26 cellular contexts compared by ENCODE assay signal in the genomic region with DNA sequence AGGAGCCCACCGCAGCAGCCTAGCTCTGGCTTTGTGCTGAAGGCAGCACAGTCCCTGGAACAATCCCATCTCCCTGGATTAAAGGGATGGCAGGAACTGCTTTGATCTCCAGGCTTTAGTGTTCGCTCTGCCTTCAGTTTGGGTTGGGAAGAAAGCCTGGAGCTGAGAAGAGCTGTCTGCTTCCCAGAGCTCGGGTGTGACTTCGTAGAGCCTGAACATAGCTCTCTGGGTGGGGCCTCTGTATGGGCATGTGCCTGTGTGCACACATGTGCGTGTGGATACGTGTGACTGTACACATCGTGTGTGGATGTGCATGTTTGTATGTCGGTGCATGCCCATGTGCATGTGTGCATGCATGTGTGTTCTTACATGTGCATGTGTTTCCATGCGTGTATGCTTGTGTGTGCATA. TPM values are rescaled to one million over a fixed set of nuclear protein-coding genes. Genes with fewer than 3 reads are reported as not detected.
DNase-seq lines count a peak whose midpoint lies in the region; FAIRE-seq and TF ChIP-seq lines count a peak whose summit lies in the region.
"Had no signal": no experiment of that assay in that cellular context is flagged by ENCODE, and none has a peak within 500 bp of the region (broad histone marks: within the 10 kb centered on the region; RNA-seq: fewer than 3 reads in every experiment).

No MANE protein-coding gene starts in this region.

- H3K36me3 ChIP-seq in H7 (replicated peaks; ENCODE audit: control insufficient read depth, insufficient read depth, low read length) (no peaks in the 10 kb centered on the region), H1 (ENCODE audit: control insufficient read depth in 2 of 4, insufficient read depth in 4 of 4, low read length in 3 of 4) (no peaks in the 10 kb centered on the region), neural progenitor cell (no peaks in the 10 kb centered on the region), Karpas-422 (ENCODE audit: insufficient read depth, low read length) (no peaks in the 10 kb centered on the region), mammary epithelial cell (ENCODE audit: insufficient read depth, low read length) (no peaks in the 10 kb centered on the region)
- H3K36me3 ChIP-seq: ascending aorta, gastrocnemius medialis, pancreas, SJCRH30 had no signal

- H3K4me2 ChIP-seq in H1 (ENCODE audit: insufficient read depth in 1 of 2, low read depth in 2 of 2, low read length in 2 of 2) (peak overlapping the region; percentile 46 to 56), neural progenitor cell (peak overlapping the region; percentile 83), Karpas-422 (ENCODE audit: low read depth, low read length, poor library complexity, severe bottlenecking) (no peak overlapping the region), mammary epithelial cell (ENCODE audit: insufficient read depth, low read depth, low read length) (no peak overlapping the region)
- H3K4me2 ChIP-seq: hepatocyte had no signal

- H3K9me3 ChIP-seq in H1 (ENCODE audit: insufficient read depth in 2 of 2, low read depth in 1 of 2, low read length in 1 of 2) (no peaks in the 10 kb centered on the region), neural progenitor cell (ENCODE audit: low read depth) (no peaks in the 10 kb centered on the region), Karpas-422 (ENCODE audit: low read length) (no peaks in the 10 kb centered on the region), mammary epithelial cell (replicated peaks; ENCODE audit: insufficient read depth, low read length) (no peaks in the 10 kb centered on the region)
- H3K9me3 ChIP-seq: ascending aorta, gastrocnemius medialis, pancreas, SJCRH30 had no signal

- no peaks in the 10 kb centered on the region for H3K9me3 Mint-ChIP-seq in neural progenitor cell
- H3K9me3 Mint-ChIP-seq: activated CD8-positive, alpha-beta T cell treated with anti-CD3 and anti-CD28 coated beads for 36 hours; activated naive CD8-positive, alpha-beta T cell treated with anti-CD3 and anti-CD28 coated beads, Interleukin-2, amount 10 ng/mL, durations not matched to agents 7 days and 5 days; central memory CD8-positive, alpha-beta T cell; dendritic cell treated with granulocyte-macrophage colony-stimulating factor and Interleukin-4, amounts not matched to agents 40 ng/mL and 50 ng/mL, for 4 days; nephron; T-cell had no signal

- peaks cover 38% of the 10 kb centered on the region for H3K4me1 Mint-ChIP-seq in neural progenitor cell
- H3K4me1 Mint-ChIP-seq: activated naive CD8-positive, alpha-beta T cell treated with anti-CD3 and anti-CD28 coated beads, Interleukin-2, amount 10 ng/mL, durations not matched to agents 7 days and 5 days; central memory CD8-positive, alpha-beta T cell; nephron; T-cell had no signal

- no peak overlapping the region for H3K14ac ChIP-seq in H1 (ENCODE audit: insufficient read length)

- no peak overlapping the region for H3K56ac ChIP-seq in H1 (replicated peaks; ENCODE audit: insufficient read length, low read depth, low read length)

- peak overlapping the region; percentile 61 for H3K4me3 Mint-ChIP-seq in neural progenitor cell
- H3K4me3 Mint-ChIP-seq: activated CD8-positive, alpha-beta T cell treated with anti-CD3 and anti-CD28 coated beads for 36 hours; activated naive CD8-positive, alpha-beta T cell treated with anti-CD3 and anti-CD28 coated beads, Interleukin-2, amount 10 ng/mL, durations not matched to agents 7 days and 5 days; central memory CD8-positive, alpha-beta T cell; dendritic cell treated with granulocyte-macrophage colony-stimulating factor and Interleukin-4, amounts not matched to agents 40 ng/mL and 50 ng/mL, for 4 days; nephron; T-cell had no signal

- DNase-seq in COLO829 (ENCODE audit: low spot score) (peak; percentile 48), H7 (peak; percentile 78), H1 (ENCODE audit: low read depth in 1 of 2, low spot score in 2 of 2) (no peak), neural progenitor cell (ENCODE audit: low spot score) (peak; percentile 82), Karpas-422 (no peak), mammary epithelial cell (no peak), NCI-H345 (lab: John Stamatoyannopoulos, UW) (no peak)
- DNase-seq: activated CD8-positive, alpha-beta T cell treated with anti-CD3 and anti-CD28 coated beads for 36 hours; activated naive CD8-positive, alpha-beta T cell treated with anti-CD3 and anti-CD28 coated beads, Interleukin-2, amount 10 ng/mL, durations not matched to agents 7 days and 5 days; DND-41; gastrocnemius medialis; NCI-H1105; NCI-H1930; NCI-H2227 treated with DMSO at 0.1 percent for 48 hours; NCI-H69; SJCRH30; stimulated activated CD4-positive, alpha-beta T cell treated with anti-CD3 and anti-CD28 coated beads, Interleukin-4, amount 100 ng/mL, for 1 hour; T-cell had no signal

- no peak for TF ChIP-seq CTCF in H1 (IDR thresholded peaks at IDR 0.05; ENCODE audit: control extremely low read depth in 1 of 3, insufficient read depth in 1 of 3, low read depth in 1 of 3, low read length in 3 of 3)
- TF ChIP-seq CTCF in neural progenitor cell (IDR thresholded peaks at IDR 0.05) = no peak
- no peak for TF ChIP-seq CTCF in mammary epithelial cell (conservative IDR thresholded peaks at IDR 0.05 in 1 of 2, IDR thresholded peaks at IDR 0.05 in 1 of 2; ENCODE audit: extremely low read depth in 1 of 2, insufficient read depth in 1 of 2, low read depth in 1 of 2, low read length in 2 of 2)

- peaks cover 13 to 42% (median 29%) of the 10 kb centered on the region in 4 experiments for H3K4me1 ChIP-seq in H1 (replicated peaks in 1 of 4; ENCODE audit: control insufficient read depth in 3 of 4, insufficient read depth in 4 of 4, low read length in 3 of 4)
- peaks cover 20% of the 10 kb centered on the region for H3K4me1 ChIP-seq in neural progenitor cell
- H3K4me1 ChIP-seq in Karpas-422 (ENCODE audit: low read length) = no peaks in the 10 kb centered on the region
- H3K4me1 ChIP-seq in mammary epithelial cell (ENCODE audit: insufficient read depth, low read length) = no peaks in the 10 kb centered on the region
- H3K4me1 ChIP-seq: ascending aorta, gastrocnemius medialis, pancreas, SJCRH30 had no signal

- no peak overlapping the region for H4K5ac ChIP-seq in H1 (ENCODE audit: insufficient read length, low read depth, low read length)

- no peak for TF ChIP-seq POLR2A in H1 (IDR thresholded peaks at IDR 0.05; ENCODE audit: control extremely low read depth in 1 of 2, low read depth in 2 of 2, low read length in 2 of 2)

- TF ChIP-seq RAD21 in H1 (IDR thresholded peaks at IDR 0.05 in 1 of 2, conservative IDR thresholded peaks at IDR 0.05 in 1 of 2; ENCODE audit: low read depth in 2 of 2, low read length in 2 of 2) = no peak

- H3K4me3 ChIP-seq in H7 (ENCODE audit: insufficient read depth, low read depth, low read length) (no peak overlapping the region), H1 (ENCODE audit: extremely low read depth in 1 of 4, insufficient read depth in 2 of 4, low read depth in 3 of 4, low read length in 4 of 4) (0 out of 8 replicates have a peak overlapping the region, but pooled peaks of 1 of the 4 experiments have one; percentile 9), neural progenitor cell (peak overlapping the region; percentile 38), Karpas-422 (ENCODE audit: low read length) (no peak overlapping the region), mammary epithelial cell (replicated peaks in 1 of 3; ENCODE audit: insufficient read depth in 1 of 3, low read depth in 2 of 3, low read length in 3 of 3) (no peak overlapping the region)
- H3K4me3 ChIP-seq: ascending aorta, gastrocnemius medialis, hepatocyte, pancreas, SJCRH30 had no signal

- peak overlapping the region; percentile 96 for H3K4ac ChIP-seq in H1 (replicated peaks; ENCODE audit: insufficient read length, low read depth, low read length)

- POLR2A ChIA-PET in H1 (lab: Charles Lee; ENCODE audit: partially characterized antibody) = interaction anchor here (0.7 to 1.3 kb wide), 3 partner anchors 10 to 19 kb away, joined by 3 to 5 read pairs (median 4); no protein-coding TSS in a partner anchor

- no peak overlapping the region for H3K27ac ChIP-seq in H1 (ENCODE audit: low read depth, low read length)
- H3K27ac ChIP-seq in neural progenitor cell = no peak overlapping the region
- no peak overlapping the region for H3K27ac ChIP-seq in Karpas-422 (ENCODE audit: low read length)
- no peak overlapping the region for H3K27ac ChIP-seq in mammary epithelial cell (ENCODE audit: insufficient read depth, low read depth, low read length)
- H3K27ac ChIP-seq: ascending aorta, C4-2B, gastrocnemius medialis, hepatocyte, pancreas, SJCRH30 had no signal

- H3K79me1 ChIP-seq in H1 (ENCODE audit: low read depth, low read length) = peaks cover 11% of the 10 kb centered on the region

- WGBS in H1 (ENCODE audit: extremely low coverage in 1 of 2, insufficient coverage in 1 of 2, insufficient read length in 1 of 2, insufficient replicate concordance in 2 of 2, low coverage in 1 of 2, low lambda C conversion rate in 2 of 2, missing lambda C conversion rate in 1 of 2), 2 experiments = 83% methylated on average over 9 of the region's 9 CpGs; no CpG with 5 or more reads in 1 of the 2 experiments
- 72% methylated on average over 9 of the region's 9 CpGs for WGBS in mammary epithelial cell (ENCODE audit: low coverage, missing lambda C conversion rate)

- H3K9me2 ChIP-seq in Karpas-422 (replicated peaks; ENCODE audit: insufficient read depth, low read length) = no peaks in the 10 kb centered on the region

- H2BK120ac ChIP-seq in H1 (replicated peaks; ENCODE audit: low read depth, low read length) = peak overlapping the region; percentile 81

- H3K18ac ChIP-seq in H1 (ENCODE audit: extremely low read depth, low read length) = peak overlapping the region; percentile 96

- H3K27ac Mint-ChIP-seq in neural progenitor cell = peak overlapping the region; percentile 10
- H3K27ac Mint-ChIP-seq: activated CD8-positive, alpha-beta T cell treated with anti-CD3 and anti-CD28 coated beads for 36 hours; activated naive CD8-positive, alpha-beta T cell treated with anti-CD3 and anti-CD28 coated beads, Interleukin-2, amount 10 ng/mL, durations not matched to agents 7 days and 5 days; dendritic cell treated with granulocyte-macrophage colony-stimulating factor and Interleukin-4, amounts not matched to agents 40 ng/mL and 50 ng/mL, for 4 days; nephron; T-cell had no signal

- H3K36me3 Mint-ChIP-seq in neural progenitor cell = no peaks in the 10 kb centered on the region
- H3K36me3 Mint-ChIP-seq: activated naive CD8-positive, alpha-beta T cell treated with anti-CD3 and anti-CD28 coated beads, Interleukin-2, amount 10 ng/mL, durations not matched to agents 7 days and 5 days; T-cell had no signal

- peaks cover 0 to 38% of the 10 kb centered on the region in 2 experiments; a peak in 2 of 4 replicates for H3K79me2 ChIP-seq in H1 (ENCODE audit: control insufficient read depth in 1 of 2, insufficient read depth in 2 of 2, low read length in 2 of 2)
- no peaks in the 10 kb centered on the region for H3K79me2 ChIP-seq in neural progenitor cell (ENCODE audit: low read depth)
- H3K79me2 ChIP-seq in Karpas-422 (ENCODE audit: low read length) = no peaks in the 10 kb centered on the region
- H3K79me2 ChIP-seq in mammary epithelial cell (ENCODE audit: insufficient read depth, low read length) = no peaks in the 10 kb centered on the region
- H3K79me2 ChIP-seq: hepatocyte had no signal

- CTCF ChIA-PET in H1 (lab: Charles Lee; ENCODE audit: partially characterized antibody) = interaction anchor here (0.6 to 1.7 kb wide), 7 partner anchors 15 to 183 kb away, joined by 3 to 7 read pairs (median 4); no protein-coding TSS in a partner anchor
- CTCF ChIA-PET in mammary epithelial cell (lab: Charles Lee; ENCODE audit: low non-redundant PET) = no interaction called here

- H3F3A ChIP-seq in neural progenitor cell (ENCODE audit: low read depth) = peaks cover 10% of the 10 kb centered on the region

- peak overlapping the region; percentile 95; the same call in 1 of the 2 replicates for H2BK12ac ChIP-seq in H1 (ENCODE audit: low read depth, low read length)

- peaks cover 3% of the 10 kb centered on the region; the same call in 1 of the 2 replicates for H3K23me2 ChIP-seq in H1 (ENCODE audit: low read depth, low read length)

- FAIRE-seq in H1 (lab: Jason Lieb, UNC) = no peak
- FAIRE-seq: H54, pancreas had no signal

- H2BK5ac ChIP-seq in H1 (ENCODE audit: low read depth, low read length) = peak overlapping the region; percentile 74

- H2AFZ ChIP-seq in H1 (ENCODE audit: low read length) (no peak overlapping the region), neural progenitor cell (replicated peaks) (peak overlapping the region; percentile 91), Karpas-422 (ENCODE audit: low read length) (no peak overlapping the region), mammary epithelial cell (ENCODE audit: low read depth, low read length) (no peak overlapping the region)
- H2AFZ ChIP-seq: hepatocyte had no signal

- in situ Hi-C loops in mammary epithelial cell (cut with MboI; ENCODE audit: low sequenced_read_pairs in 2 of 2) = no loop called here

- peak overlapping the region; percentile 78 for H4K91ac ChIP-seq in H1 (replicated peaks; ENCODE audit: insufficient read length, low read length)

- no peaks in the 10 kb centered on the region for H3K27me3 ChIP-seq in H7 (ENCODE audit: control insufficient read depth, insufficient read depth, low read length)
- no peaks in the 10 kb centered on the region for H3K27me3 ChIP-seq in H1 (replicated peaks in 1 of 4; ENCODE audit: control insufficient read depth in 3 of 4, extremely low read depth in 1 of 4, insufficient read depth in 3 of 4, low read length in 3 of 4)
- H3K27me3 ChIP-seq in neural progenitor cell = no peaks in the 10 kb centered on the region
- no peaks in the 10 kb centered on the region for H3K27me3 ChIP-seq in Karpas-422 (ENCODE audit: low read length)
- H3K27me3 ChIP-seq in mammary epithelial cell (ENCODE audit: insufficient read depth, low read length) = no peaks in the 10 kb centered on the region
- H3K27me3 ChIP-seq: ascending aorta, gastrocnemius medialis, pancreas had no signal

- no TSS peak for BruUV-seq in mammary epithelial cell (replicated peaks; lab: Mats Ljungman, UMichigan)

- intact Hi-C loops in mammary epithelial cell (cut with micrococcal nuclease) = no loop called here

- dilution Hi-C loops in mammary epithelial cell (cut with HindIII; ENCODE audit: low sequenced_read_pairs) = no loop called here

- H4K20me1 ChIP-seq in H1 (replicated peaks in 1 of 2; ENCODE audit: control insufficient read depth in 1 of 2, insufficient read depth in 2 of 2, low read length in 2 of 2) = peaks cover 2 to 12% of the 10 kb centered on the region in 2 experiments
- no peaks in the 10 kb centered on the region for H4K20me1 ChIP-seq in neural progenitor cell (ENCODE audit: low read depth)
- no peaks in the 10 kb centered on the region for H4K20me1 ChIP-seq in Karpas-422 (ENCODE audit: insufficient read depth, low read depth, low read length)
- no peaks in the 10 kb centered on the region for H4K20me1 ChIP-seq in mammary epithelial cell (ENCODE audit: insufficient read depth, low read length)

- peak overlapping the region; percentile 63 for H2BK20ac ChIP-seq in H1 (ENCODE audit: low read length)

- H3K9ac ChIP-seq in H1 (replicated peaks in 1 of 4; ENCODE audit: extremely low read depth in 1 of 4, low read depth in 3 of 4, low read length in 3 of 4) = no peak overlapping the region
- no peak overlapping the region for H3K9ac ChIP-seq in neural progenitor cell
- no peak overlapping the region for H3K9ac ChIP-seq in Karpas-422 (ENCODE audit: low read length)
- H3K9ac ChIP-seq in mammary epithelial cell (ENCODE audit: insufficient read depth, low read length) = no peak overlapping the region

- no peak overlapping the region for H3K23ac ChIP-seq in H1 (ENCODE audit: insufficient read length)

- H3K27me3 Mint-ChIP-seq in neural progenitor cell (ENCODE audit: insufficient read depth, low read depth) = peaks cover 9% of the 10 kb centered on the region
- H3K27me3 Mint-ChIP-seq: activated naive CD8-positive, alpha-beta T cell treated with anti-CD3 and anti-CD28 coated beads, Interleukin-2, amount 10 ng/mL, durations not matched to agents 7 days and 5 days; central memory CD8-positive, alpha-beta T cell; dendritic cell treated with granulocyte-macrophage colony-stimulating factor and Interleukin-4, amounts not matched to agents 40 ng/mL and 50 ng/mL, for 4 days; T-cell had no signal

- TF ChIP-seq EP300 in H1 (IDR thresholded peaks at IDR 0.05; ENCODE audit: borderline replicate concordance in 1 of 2, low read depth in 2 of 2, low read length in 2 of 2) = no peak

- H4K8ac ChIP-seq in H1 (ENCODE audit: extremely low read depth, insufficient read depth, low read length) = no peak overlapping the region

- H2AK5ac ChIP-seq in H1 (ENCODE audit: low read depth, low read length) = peak overlapping the region; percentile 65; the same call in 1 of the 2 replicates

- H2BK15ac ChIP-seq in H1 (ENCODE audit: low read length) = peak overlapping the region; percentile 85; the same call in 1 of the 2 replicates

RNA-seq across cellular contexts. Expression of a gene that starts 8.7 kb away (rescaled TPM):
- total RNA-seq in H7 (2014; rRNA removed; shearing (Covaris generic)) = 5.6 and 8.1 TPM in 2 replicates
- 25.9 and 26.9 TPM in 2 replicates for total RNA-seq in H1 (2021; fragmentation: NEBNext Ultra II Directional; extraction: Animal tissue kit (Norgen Biotek cat#: 25700))
- 7.9 and 11.8 TPM in 2 replicates for polyA plus RNA-seq in H1 (2011; rRNA removed)
- polyA plus RNA-seq in H1 (2011; cell fraction: cytosol; rRNA removed) = 10.0 TPM
- polyA plus RNA-seq in H1 (2011; cell fraction: nucleus; rRNA removed) = 19.8 TPM
- 10.6 to 12.4 TPM (median 11.8 TPM) in 4 replicates for polyA plus RNA-seq in H1 (2012, experiment 1 of 2)
- polyA plus RNA-seq in H1 (2012, experiment 2 of 2) = 5.5 TPM
- 13.8 TPM for polyA plus RNA-seq in H1 (2013, experiment 1 of 2)
- 13.3 TPM for polyA plus RNA-seq in H1 (2013, experiment 2 of 2)
- 40.6 and 43.2 TPM in 2 replicates for polyA minus RNA-seq in H1 (2011; rRNA and poly(A)+ RNA removed)
- 14.8 TPM for polyA minus RNA-seq in H1 (2011; cell fraction: cytosol; rRNA and poly(A)+ RNA removed)
- polyA minus RNA-seq in H1 (2011; cell fraction: nucleus; rRNA and poly(A)+ RNA removed) = 21.8 TPM
- total RNA-seq in neural progenitor cell (ENCODE audit: low replicate concordance) = 7.4 and 8.5 TPM in 2 replicates
- not detected in 2 replicates for total RNA-seq in Karpas-422 (2014; rRNA removed; shearing (Covaris generic); ENCODE audit: low replicate concordance)
- total RNA-seq in mammary epithelial cell = 1 to 10 TPM; 3.5 to 8.0 TPM
- polyA plus RNA-seq in mammary epithelial cell = 4.2 TPM
- polyA minus RNA-seq in mammary epithelial cell = 31.1 TPM
- total RNA-seq: SJCRH30 had no signal

Comparison
In these comparisons a context has a peak if more than half of its experiments do, and no peak if none do; other contexts are left out.
1. DNase-seq: peak in COLO829 (single experiment), H7 (single experiment) and neural progenitor cell (single experiment); none in H1 (0 of 2), Karpas-422 (single experiment), mammary epithelial cell (single experiment) and NCI-H345 (single experiment).
2. H3K4me2 ChIP-seq: peak in H1 (2 of 2) and neural progenitor cell (single experiment); none in Karpas-422 (single experiment) and mammary epithelial cell (single experiment).